In genomic region chr1:4396571-4396970, GRCh38 we compare ENCODE assay signal across 19 cellular contexts.
A peak's percentile ranks its signal among the peaks of the same experiment; 100 is the strongest.
DNase-seq lines count a peak whose midpoint lies in the region; ATAC-seq and TF ChIP-seq lines count a peak whose summit lies in the region.
"Had no signal": no experiment of that assay in that cellular context is flagged by ENCODE, and none has a peak within 500 bp of the region (broad histone marks: within the 10 kb centered on the region; RNA-seq: fewer than 3 reads in every experiment).

No MANE protein-coding gene starts in this region.

- H3K4me3 ChIP-seq in H7 (ENCODE audit: insufficient read depth, low read depth, low read length) = no peak overlapping the region
- peak overlapping the region in 4 of 59 donors; percentile 1 to 29 (median 5) for H3K4me3 ChIP-seq in dorsolateral prefrontal cortex
- H3K4me3 ChIP-seq in neural cell (ENCODE audit: low read length) = no peak overlapping the region
- no peak overlapping the region for H3K4me3 ChIP-seq in thyroid gland (replicated peaks in 1 of 3)
- H3K4me3 ChIP-seq: BLaER1, left lung had no signal

- H3K27me3 ChIP-seq in H7 (ENCODE audit: control insufficient read depth, insufficient read depth, low read length) (no peaks in the 10 kb centered on the region; the same call in 1 of the 2 replicates), dorsolateral prefrontal cortex (no peaks in the 10 kb centered on the region), neural cell (ENCODE audit: insufficient read depth, low read depth, low read length) (no peaks in the 10 kb centered on the region), thyroid gland (no peaks in the 10 kb centered on the region)
- H3K27me3 ChIP-seq: BLaER1 had no signal

- H3K9ac ChIP-seq in neural cell (ENCODE audit: low read length) = peak overlapping the region; percentile 30
- H3K9ac ChIP-seq: BLaER1 had no signal

- H3K27ac ChIP-seq in dorsolateral prefrontal cortex (peak overlapping the region in 37 of 59 donors; percentile 1 to 82 (median 51)), neural cell (ENCODE audit: low read length) (peak overlapping the region; percentile 18), thyroid gland (no peak overlapping the region)
- H3K27ac ChIP-seq: BLaER1, left lung, WERI-Rb-1 had no signal

- H3F3A ChIP-seq in neural cell (ENCODE audit: insufficient read depth, low read length, poor library complexity, severe bottlenecking) = no peaks in the 10 kb centered on the region

- TF ChIP-seq CTCF in dorsolateral prefrontal cortex (IDR thresholded peaks at IDR 0.05 in 54 of 56, conservative IDR thresholded peaks at IDR 0.05 in 2 of 56; ENCODE audit: low read depth in 1 of 56, partially characterized antibody in 56 of 56) (no peak), neural cell (IDR thresholded peaks at IDR 0.05; ENCODE audit: poor library complexity, severe bottlenecking) (no peak), thyroid gland (IDR thresholded peaks at IDR 0.05) (no peak)

- no peaks in the 10 kb centered on the region for H3K79me2 ChIP-seq in neural cell (replicated peaks; ENCODE audit: insufficient read depth, low read length)

- H3K9me2 ChIP-seq in neural cell (ENCODE audit: insufficient read depth, low read length) = no peaks in the 10 kb centered on the region

- TF ChIP-seq EP300 in neural cell (conservative IDR thresholded peaks at IDR 0.05; ENCODE audit: poor library complexity, severe bottlenecking) = no peak

- WGBS in thyroid gland, 2 donors = 61 to 69% methylated on average over 9 of the region's 9 CpGs

- intact Hi-C loops in dorsolateral prefrontal cortex (cut with DNase I) = no loop called here
- intact Hi-C loops in thyroid gland (cut with DNase I) = no loop called here

- peak; percentile 2 for DNase-seq in COR-L47 (lab: John Stamatoyannopoulos, UW)
- DNase-seq in H7 = peak; percentile 62
- DNase-seq in dorsolateral prefrontal cortex = peak in 6 of 10 donors; percentile 17 to 53 (median 45)
- DNase-seq in thyroid gland = no peak
- DNase-seq: activated CD4-positive, alpha-beta T cell treated with anti-CD3 and anti-CD28 coated beads for 48 hours; DMS53; effector CD4-positive, alpha-beta T cell; GDM1; Karpas-422; left lung; stimulated activated CD4-positive, alpha-beta T cell treated with anti-CD3 and anti-CD28 coated beads, Interleukin-4, amount 100 ng/mL, for 4 hours; T-helper 9 cell; trophoblast cell; WERI-Rb-1 had no signal

- H2AFZ ChIP-seq in neural cell (ENCODE audit: low read depth, low read length) = peak overlapping the region; percentile 53

- H3K36me3 ChIP-seq in H7 (replicated peaks; ENCODE audit: control insufficient read depth, insufficient read depth, low read length) (no peaks in the 10 kb centered on the region), neural cell (ENCODE audit: insufficient read depth, low read length) (no peaks in the 10 kb centered on the region), thyroid gland (no peaks in the 10 kb centered on the region)
- H3K36me3 ChIP-seq: BLaER1, left lung, WERI-Rb-1 had no signal

- peak overlapping the region; percentile 6 for H3K4me2 ChIP-seq in neural cell (ENCODE audit: low read length)
- H3K4me2 ChIP-seq: BLaER1 had no signal

- ATAC-seq in HG03095 (IDR thresholded peaks at IDR 0.05; ENCODE audit: unreplicated experiment) (no peak), HG03025 (IDR thresholded peaks at IDR 0.05; ENCODE audit: low FRiP score, unreplicated experiment) (no peak), GM18873 (IDR thresholded peaks at IDR 0.05; ENCODE audit: low FRiP score, unreplicated experiment) (no peak)

- no peak for TF ChIP-seq RAD21 in neural cell (conservative IDR thresholded peaks at IDR 0.05)

- H3K9me3 ChIP-seq in neural cell (ENCODE audit: low read length) = no peaks in the 10 kb centered on the region
- H3K9me3 ChIP-seq in thyroid gland = no peaks in the 10 kb centered on the region

- no peak for TF ChIP-seq POLR2A in thyroid gland (IDR thresholded peaks at IDR 0.05)

- no peaks in the 10 kb centered on the region for H4K20me1 ChIP-seq in neural cell (ENCODE audit: insufficient read depth)
- H4K20me1 ChIP-seq: BLaER1 had no signal

- H3K4me1 ChIP-seq in thyroid gland = no peaks in the 10 kb centered on the region
- H3K4me1 ChIP-seq: BLaER1, left lung had no signal

TF ChIP-seq in neural cell, 6 proteins besides CTCF, POLR2A, EP300 and RAD21:
- TF ChIP-seq MXI1 (conservative IDR thresholded peaks at IDR 0.05; ENCODE audit: poor library complexity, severe bottlenecking) = no peak
- no peak for TF ChIP-seq EZH2 (IDR thresholded peaks at IDR 0.05; ENCODE audit: borderline replicate concordance, insufficient read depth, low read length, poor library complexity, severe bottlenecking)
- TF ChIP-seq POLR2AphosphoS5 (IDR thresholded peaks at IDR 0.05) = peak; percentile 31

Comparison
In these comparisons a context has a peak if more than half of its experiments do, and no peak if none do; other contexts are left out.
1. DNase-seq: peak in COR-L47 (single experiment), H7 (single experiment) and dorsolateral prefrontal cortex (6 of 10); none in thyroid gland (0 of 2).
2. H3K27ac ChIP-seq: peak in dorsolateral prefrontal cortex (37 of 59) and neural cell (single experiment); none in thyroid gland (0 of 3).